Comparison of ENCODE assay signal across 10 cellular contexts in the genomic region with DNA sequence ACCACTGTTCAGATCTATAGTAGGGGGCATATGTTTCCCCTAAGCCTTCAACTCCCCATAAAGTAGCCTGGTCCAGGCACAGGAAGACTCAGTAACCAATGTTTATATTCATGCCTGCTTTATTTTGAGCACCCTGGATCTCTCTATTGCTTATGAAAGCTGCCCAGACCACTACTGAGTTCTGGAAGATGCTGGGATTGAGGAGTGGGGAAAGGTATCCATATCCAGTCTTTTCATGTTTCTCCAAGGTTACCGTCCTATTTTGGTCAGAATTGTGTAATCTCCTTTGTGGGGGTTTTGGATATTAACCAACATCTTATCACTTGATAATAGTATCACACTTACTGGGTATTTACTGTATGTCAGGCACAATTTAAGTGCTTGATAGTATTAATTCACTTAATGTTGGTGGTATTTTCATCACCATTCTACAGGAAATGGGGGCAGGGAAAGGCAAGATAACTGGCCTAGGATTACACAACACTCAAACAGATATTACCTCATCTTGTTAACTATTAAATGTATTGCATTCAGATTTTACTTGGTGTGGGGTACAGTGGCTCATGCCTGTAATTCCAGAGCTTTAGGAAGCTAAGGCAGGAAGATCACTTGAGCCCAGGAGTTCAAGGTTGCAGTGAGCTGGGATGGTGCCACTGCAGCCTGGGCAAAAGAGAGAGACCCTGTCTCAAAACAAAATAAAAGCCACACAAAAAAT. TPM values are rescaled to one million over a fixed set of nuclear protein-coding genes. Genes with fewer than 3 reads are reported as not detected.
DNase-seq lines count a peak whose midpoint lies in the region; ATAC-seq and TF ChIP-seq lines count a peak whose summit lies in the region.
"Had no signal": no experiment of that assay in that cellular context is flagged by ENCODE, and none has a peak within 500 bp of the region (broad histone marks: within the 10 kb centered on the region; RNA-seq: fewer than 3 reads in every experiment).

No MANE protein-coding gene starts in this region.

- H3K79me2 ChIP-seq in hepatocyte, result peaks cover 52% of the 10 kb centered on the region

- H3K9me2 ChIP-seq in hepatocyte (replicated peaks; ENCODE audit: insufficient read depth), result no peaks in the 10 kb centered on the region

- no peak overlapping the region for H3K9ac ChIP-seq in subcutaneous abdominal adipose tissue (ENCODE audit: low read length in 5 of 5)

- H3K4me3 Mint-ChIP-seq in naive thymus-derived CD4-positive, alpha-beta T cell, result no peak overlapping the region
- H3K4me3 Mint-ChIP-seq: activated CD4-positive, alpha-beta memory T cell treated with anti-CD3 and anti-CD28 coated beads, Interleukin-2, amount 10 ng/mL, durations not matched to agents 7 days and 5 days; neural crest cell had no signal

- DNase-seq in HT1080 (ENCODE audit: low read depth) (peak; percentile 34), ascending aorta (ENCODE audit: low spot score in 2 of 2) (peak in 1 of 2 donors; percentile 31), hepatocyte (ENCODE audit: low spot score) (no peak)
- DNase-seq in naive thymus-derived CD4-positive, alpha-beta T cell, result no peak
- DNase-seq: activated CD4-positive, alpha-beta memory T cell treated with anti-CD3 and anti-CD28 coated beads, Interleukin-2, amount 10 ng/mL, durations not matched to agents 7 days and 5 days; Kasumi-1 had no signal

- H3K36me3 ChIP-seq in ascending aorta, result no peaks in the 10 kb centered on the region
- no peaks in the 10 kb centered on the region for H3K36me3 ChIP-seq in hepatocyte (replicated peaks; ENCODE audit: insufficient read depth, low read depth)
- H3K36me3 ChIP-seq in subcutaneous abdominal adipose tissue (ENCODE audit: control insufficient read depth in 5 of 5, insufficient read depth in 5 of 5, low read length in 5 of 5), result no peaks in the 10 kb centered on the region
- no peaks in the 10 kb centered on the region for H3K36me3 ChIP-seq in naive thymus-derived CD4-positive, alpha-beta T cell (ENCODE audit: control insufficient read depth in 2 of 3, insufficient read depth in 3 of 3, low read length in 3 of 3)

- H3K36me3 Mint-ChIP-seq in naive thymus-derived CD4-positive, alpha-beta T cell, result no peaks in the 10 kb centered on the region

- H3K27ac Mint-ChIP-seq in naive thymus-derived CD4-positive, alpha-beta T cell, result no peak overlapping the region
- H3K27ac Mint-ChIP-seq: activated CD4-positive, alpha-beta memory T cell treated with anti-CD3 and anti-CD28 coated beads, Interleukin-2, amount 10 ng/mL, durations not matched to agents 7 days and 5 days had no signal

- TF ChIP-seq CTCF in ascending aorta (IDR thresholded peaks at IDR 0.05) (no peak), hepatocyte (IDR thresholded peaks at IDR 0.05; ENCODE audit: poor library complexity) (no peak)

- peaks cover 10 to 64% of the 10 kb centered on the region in 2 donors for H3K4me1 ChIP-seq in ascending aorta
- H3K4me1 ChIP-seq in hepatocyte (ENCODE audit: insufficient read depth), result peaks cover 17% of the 10 kb centered on the region
- peaks cover 0 to 38% (median 36%) of the 10 kb centered on the region in 5 donors for H3K4me1 ChIP-seq in subcutaneous abdominal adipose tissue (ENCODE audit: control insufficient read depth in 5 of 5, insufficient read depth in 5 of 5, low read length in 5 of 5)
- H3K4me1 ChIP-seq in naive thymus-derived CD4-positive, alpha-beta T cell (ENCODE audit: control insufficient read depth in 2 of 2, insufficient read depth in 2 of 2, low read length in 2 of 2), result no peaks in the 10 kb centered on the region

- H3K4me1 Mint-ChIP-seq in naive thymus-derived CD4-positive, alpha-beta T cell, result peaks cover 0 to 10% (median 2%) of the 10 kb centered on the region in 7 donors
- H3K4me1 Mint-ChIP-seq: neural crest cell had no signal

- intact Hi-C loops in ascending aorta (cut with DNase I), result no loop called here
- intact Hi-C loops in naive thymus-derived CD4-positive, alpha-beta T cell (cut with micrococcal nuclease), result no loop called here

- ATAC-seq in HG02588 (IDR thresholded peaks at IDR 0.05; ENCODE audit: unreplicated experiment), result no peak
- no peak for ATAC-seq in HG02623 (IDR thresholded peaks at IDR 0.05; ENCODE audit: unreplicated experiment)
- ATAC-seq in naive thymus-derived CD4-positive, alpha-beta T cell, result no peak

- H2AFZ ChIP-seq in hepatocyte, result no peak overlapping the region

- CTCF ChIA-PET in naive thymus-derived CD4-positive, alpha-beta T cell (lab: Charles Lee), result no interaction called here

- peak overlapping the region; percentile 32 for H3K4me2 ChIP-seq in hepatocyte

- POLR2A ChIA-PET in naive thymus-derived CD4-positive, alpha-beta T cell (lab: Charles Lee), result no interaction called here

- H3K27me3 ChIP-seq in ascending aorta (no peaks in the 10 kb centered on the region), hepatocyte (no peaks in the 10 kb centered on the region), subcutaneous abdominal adipose tissue (ENCODE audit: control insufficient read depth in 5 of 5, insufficient read depth in 4 of 5, low read length in 5 of 5) (no peaks in the 10 kb centered on the region)
- no peaks in the 10 kb centered on the region for H3K27me3 ChIP-seq in naive thymus-derived CD4-positive, alpha-beta T cell (ENCODE audit: control insufficient read depth in 2 of 2, insufficient read depth in 2 of 2, low read length in 2 of 2)

- peaks cover 0 to 3% (median 0%) of the 10 kb centered on the region in 5 donors for H3K27me3 Mint-ChIP-seq in naive thymus-derived CD4-positive, alpha-beta T cell
- H3K27me3 Mint-ChIP-seq: activated CD4-positive, alpha-beta memory T cell treated with anti-CD3 and anti-CD28 coated beads, Interleukin-2, amount 10 ng/mL, durations not matched to agents 7 days and 5 days had no signal

- WGBS in hepatocyte (ENCODE audit: low lambda C conversion rate, missing lambda C conversion rate), result 46% methylated on average over 1 of the region's 1 CpG

- no peaks in the 10 kb centered on the region for H4K20me1 ChIP-seq in hepatocyte (ENCODE audit: insufficient read depth, poor library complexity, severe bottlenecking)

- no peaks in the 10 kb centered on the region for H3K9me3 ChIP-seq in ascending aorta
- no peaks in the 10 kb centered on the region for H3K9me3 ChIP-seq in hepatocyte (ENCODE audit: low read depth)
- no peaks in the 10 kb centered on the region for H3K9me3 ChIP-seq in subcutaneous abdominal adipose tissue (ENCODE audit: control insufficient read depth in 5 of 5, low read length in 5 of 5)
- H3K9me3 ChIP-seq in naive thymus-derived CD4-positive, alpha-beta T cell (ENCODE audit: control insufficient read depth in 2 of 3, low read length in 3 of 3), result no peaks in the 10 kb centered on the region

- peak overlapping the region; percentile 72 to 94 for H3K27ac ChIP-seq in ascending aorta
- H3K27ac ChIP-seq in hepatocyte, result peak overlapping the region; percentile 16
- peak overlapping the region; percentile 39 for H3K27ac ChIP-seq in subcutaneous abdominal adipose tissue (ENCODE audit: low read depth, low read length)
- H3K27ac ChIP-seq in naive thymus-derived CD4-positive, alpha-beta T cell (ENCODE audit: low read depth, low read length), result no peak overlapping the region

- H3K4me3 ChIP-seq in ascending aorta (no peak overlapping the region), hepatocyte (no peak overlapping the region), subcutaneous abdominal adipose tissue (ENCODE audit: low read depth in 1 of 5, low read length in 5 of 5) (no peak overlapping the region)
- no peak overlapping the region for H3K4me3 ChIP-seq in naive thymus-derived CD4-positive, alpha-beta T cell (ENCODE audit: low read length)

- H3K9me3 Mint-ChIP-seq in naive thymus-derived CD4-positive, alpha-beta T cell, result no peaks in the 10 kb centered on the region
- H3K9me3 Mint-ChIP-seq: activated CD4-positive, alpha-beta memory T cell treated with anti-CD3 and anti-CD28 coated beads, Interleukin-2, amount 10 ng/mL, durations not matched to agents 7 days and 5 days; neural crest cell had no signal

RNA-seq across cellular contexts. Expression of gene RUSC2, which starts 36.3 kb away (rescaled TPM):
- total RNA-seq in HT1080 (2014; rRNA removed; shearing (Covaris generic)), result 17.2 and 18.6 TPM in 2 replicates
- 23.9 and 24.6 TPM in 2 replicates for polyA plus RNA-seq in HT1080 (2015; cell fraction: cytosol; rRNA removed)
- polyA plus RNA-seq in HT1080 (2015; cell fraction: nucleus; rRNA removed), result 51.9 and 52.5 TPM in 2 replicates
- 116 TPM for total RNA-seq in ascending aorta
- total RNA-seq in hepatocyte, result 12.6 and 17.7 TPM in 2 replicates
- polyA plus RNA-seq in hepatocyte, result 16.6 and 17.5 TPM in 2 replicates
- 1 to 10 TPM; 3.1 to 8.3 (median 5.4) TPM for total RNA-seq in naive thymus-derived CD4-positive, alpha-beta T cell
- polyA plus RNA-seq in naive thymus-derived CD4-positive, alpha-beta T cell, result under 1 TPM; 0.18 to 0.92 TPM
